26 cellular contexts compared by ENCODE assay signal in genomic region chr18:67652296-67652695, GRCh38.
DNase-seq lines count a peak whose midpoint lies in the region; ATAC-seq and TF ChIP-seq lines count a peak whose summit lies in the region.
"Had no signal": no experiment of that assay in that cellular context is flagged by ENCODE, and none has a peak within 500 bp of the region (broad histone marks: within the 10 kb centered on the region; RNA-seq: fewer than 3 reads in every experiment).

No MANE protein-coding gene starts in this region.

- H3K4ac ChIP-seq in H9 (ENCODE audit: low read depth, low read length), result no peak overlapping the region

- no peak overlapping the region for H4K8ac ChIP-seq in H9 (replicated peaks; ENCODE audit: insufficient read length, low read depth, low read length)

- H2AK5ac ChIP-seq in H9 (ENCODE audit: insufficient read length, low read length), result no peak overlapping the region

- WGBS in H9 (ENCODE audit: extremely low coverage, insufficient read length, low lambda C conversion rate), result no CpG with 5 or more reads among the region's 1 CpG

- no peak overlapping the region for H2BK120ac ChIP-seq in H9 (ENCODE audit: low read depth, low read length, poor library complexity, severe bottlenecking)

- H3K27me3 Mint-ChIP-seq in H9 (ENCODE audit: low read depth), result no peaks in the 10 kb centered on the region
- H3K27me3 Mint-ChIP-seq in CD4-positive, alpha-beta T cell, result no peaks in the 10 kb centered on the region
- H3K27me3 Mint-ChIP-seq: CD8-positive, alpha-beta memory T cell had no signal

- H4K20me1 ChIP-seq in H9 (ENCODE audit: control insufficient read depth, insufficient read depth, insufficient read length), result no peaks in the 10 kb centered on the region

- H3K9ac ChIP-seq in adipocyte (ENCODE audit: low read length) (peak overlapping the region; percentile 52), H9 (ENCODE audit: extremely low read depth, insufficient read length, low read length) (no peak overlapping the region)

- no peak overlapping the region for H3T11ph ChIP-seq in H9 (ENCODE audit: low read length)

- H3K23me2 ChIP-seq in H9 (ENCODE audit: insufficient read length, low read depth, low read length, poor library complexity, severe bottlenecking), result no peaks in the 10 kb centered on the region

- ATAC-seq in CD4-positive, alpha-beta T cell (ENCODE audit: poor library complexity), result no peak
- ATAC-seq: HepG2, K562 had no signal

- H3K79me1 ChIP-seq in H9 (ENCODE audit: insufficient read depth, low read depth, low read length, poor library complexity, severe bottlenecking), result no peaks in the 10 kb centered on the region

- no peak for TF ChIP-seq CTCF in H9 (conservative IDR thresholded peaks at IDR 0.05)
- TF ChIP-seq CTCF in CD4-positive, alpha-beta T cell (IDR thresholded peaks at IDR 0.05), result no peak

- H3K4me1 Mint-ChIP-seq in H9, result peaks cover 0 to 4% of the 10 kb centered on the region in 2 experiments; a peak in 1 of 4 replicates
- no peaks in the 10 kb centered on the region for H3K4me1 Mint-ChIP-seq in CD4-positive, alpha-beta T cell (ENCODE audit: low read depth)
- H3K4me1 Mint-ChIP-seq: CD8-positive, alpha-beta memory T cell had no signal

- no peak overlapping the region for H2BK12ac ChIP-seq in H9 (ENCODE audit: insufficient read length, low read depth, low read length)

- DNase-seq in DMS 273 (lab: John Stamatoyannopoulos, UW; ENCODE audit: unreplicated experiment) (peak; percentile 7), DMS 273 treated with DMSO at 0.1 percent for 48 hours (lab: John Stamatoyannopoulos, UW) (no peak), NCI-H2227 treated with DMSO at 0.1 percent for 48 hours (lab: John Stamatoyannopoulos, UW) (peak; percentile 53), adipocyte (ENCODE audit: low read depth) (no peak), H9 (no peak), NCI-H187 treated with DMSO at 0.1 percent for 48 hours (lab: John Stamatoyannopoulos, UW) (no peak)
- no peak for DNase-seq in CD4-positive, alpha-beta T cell
- DNase-seq: ACHN; Calu3; CD8-positive, alpha-beta memory T cell; DMS79; H7; HFFc6; MG63; NCI-H187; NCI-H2107; NCI-H345; NCI-H524; NCI-H774; SJCRH30 had no signal

- H3K27ac ChIP-seq in H9 (ENCODE audit: insufficient read length, low read depth, low read length), result no peak overlapping the region
- no peak overlapping the region for H3K27ac ChIP-seq in CD4-positive, alpha-beta T cell (ENCODE audit: low read depth, low read length)
- H3K27ac ChIP-seq: 22Rv1, HL-60, SJCRH30 had no signal

- H2AFZ ChIP-seq in neuron (ENCODE audit: low read depth, low read length), result peak overlapping the region; percentile 2
- no peak overlapping the region for H2AFZ ChIP-seq in H9 (ENCODE audit: low read length)

- H3K9me3 Mint-ChIP-seq in H9, result no peaks in the 10 kb centered on the region
- H3K9me3 Mint-ChIP-seq in CD4-positive, alpha-beta T cell, result no peaks in the 10 kb centered on the region
- H3K9me3 Mint-ChIP-seq: CD8-positive, alpha-beta memory T cell; HFFc6; T-helper 1 cell treated with Interleukin-12 subunit alpha and Interleukin-12 subunit beta and Interleukin-4 antibody, amounts not matched to agents 30 μg/mL and 1 μg/mL, for 36 hours had no signal

- POLR2A ChIA-PET in CD4-positive, alpha-beta T cell (lab: Charles Lee), result no interaction called here

- H3K36me3 ChIP-seq in adipocyte (ENCODE audit: control insufficient read depth, insufficient read depth, low read length, severe bottlenecking), result no peaks in the 10 kb centered on the region
- H3K36me3 ChIP-seq in neuron (ENCODE audit: insufficient read depth, low read length), result no peaks in the 10 kb centered on the region
- H3K36me3 ChIP-seq: MG63, SJCRH30 had no signal

- H2BK20ac ChIP-seq in H9 (ENCODE audit: low read depth, low read length, poor library complexity, severe bottlenecking), result no peak overlapping the region

- H2BK5ac ChIP-seq in H9 (ENCODE audit: insufficient read length, low read length), result no peak overlapping the region

- no peak overlapping the region for H3K14ac ChIP-seq in H9 (ENCODE audit: insufficient read depth, low read length)

- no peaks in the 10 kb centered on the region for H3K79me2 ChIP-seq in H9 (ENCODE audit: insufficient read depth, low read length)

- H3K36me3 Mint-ChIP-seq in H9 (ENCODE audit: insufficient read depth in 1 of 3, low read depth in 3 of 3), result no peaks in the 10 kb centered on the region
- no peaks in the 10 kb centered on the region for H3K36me3 Mint-ChIP-seq in CD4-positive, alpha-beta T cell (ENCODE audit: low read depth)
- H3K36me3 Mint-ChIP-seq: CD8-positive, alpha-beta memory T cell had no signal

- no peaks in the 10 kb centered on the region for H3K27me3 ChIP-seq in adipocyte (replicated peaks; ENCODE audit: control insufficient read depth, insufficient read depth, low read length)
- no peaks in the 10 kb centered on the region for H3K27me3 ChIP-seq in neuron (ENCODE audit: insufficient read depth, low read length)
- no peaks in the 10 kb centered on the region for H3K27me3 ChIP-seq in H9 (ENCODE audit: insufficient read depth, low read length)
- no peaks in the 10 kb centered on the region for H3K27me3 ChIP-seq in CD4-positive, alpha-beta T cell (ENCODE audit: control insufficient read depth, insufficient read depth, low read length)
- H3K27me3 ChIP-seq: MG63, SJCRH30 had no signal

- no peaks in the 10 kb centered on the region for H3K9me3 ChIP-seq in adipocyte (ENCODE audit: control insufficient read depth, low read length)
- no peaks in the 10 kb centered on the region for H3K9me3 ChIP-seq in neuron (ENCODE audit: low read length)
- H3K9me3 ChIP-seq in H9 (ENCODE audit: control insufficient read depth, low read depth, low read length), result no peaks in the 10 kb centered on the region
- no peaks in the 10 kb centered on the region for H3K9me3 ChIP-seq in CD4-positive, alpha-beta T cell (ENCODE audit: control insufficient read depth, low read length)
- H3K9me3 ChIP-seq: MG63, SJCRH30 had no signal

- H3K4me3 ChIP-seq in adipocyte (ENCODE audit: low read length) (no peak overlapping the region), neuron (ENCODE audit: low read length) (no peak overlapping the region)
- H3K4me3 ChIP-seq: K562, MG63, SJCRH30 had no signal

- CTCF ChIA-PET in CD4-positive, alpha-beta T cell (lab: Charles Lee), result no interaction called here

- no peak overlapping the region for H3K4me3 Mint-ChIP-seq in H9
- H3K4me3 Mint-ChIP-seq in CD4-positive, alpha-beta T cell, result no peak overlapping the region
- H3K4me3 Mint-ChIP-seq: CD8-positive, alpha-beta memory T cell; HFFc6; T-helper 1 cell treated with Interleukin-12 subunit alpha and Interleukin-12 subunit beta and Interleukin-4 antibody, amounts not matched to agents 30 μg/mL and 1 μg/mL, for 36 hours had no signal

- H4K91ac ChIP-seq in H9 (ENCODE audit: insufficient read length, low read depth, low read length), result no peak overlapping the region

- H3K4me1 ChIP-seq in adipocyte (ENCODE audit: control insufficient read depth, insufficient read depth, low read length), result peaks cover 21% of the 10 kb centered on the region
- peaks cover 13% of the 10 kb centered on the region for H3K4me1 ChIP-seq in neuron (ENCODE audit: insufficient read depth, low read length)
- H3K4me1 ChIP-seq in H9 (ENCODE audit: insufficient read depth, low read length), result peaks cover 4% of the 10 kb centered on the region; the same call in 1 of the 2 replicates
- H3K4me1 ChIP-seq: SJCRH30 had no signal

- no peak overlapping the region for H4K5ac ChIP-seq in H9 (ENCODE audit: insufficient read length, low read depth, low read length)

- H3K4me2 ChIP-seq in H9 (ENCODE audit: insufficient read depth, insufficient read length, low read length), result no peak overlapping the region

- intact Hi-C loops in CD4-positive, alpha-beta T cell (cut with DNase I, micrococcal nuclease), result no loop called here

- no peak overlapping the region for H2BK15ac ChIP-seq in H9 (ENCODE audit: low read depth, low read length)

- H3K27ac Mint-ChIP-seq in H9, result no peak overlapping the region
- H3K27ac Mint-ChIP-seq in CD4-positive, alpha-beta T cell, result no peak overlapping the region
- H3K27ac Mint-ChIP-seq: CD8-positive, alpha-beta memory T cell; HFFc6; T-helper 1 cell treated with Interleukin-12 subunit alpha and Interleukin-12 subunit beta and Interleukin-4 antibody, amounts not matched to agents 30 μg/mL and 1 μg/mL, for 36 hours had no signal

- H3K18ac ChIP-seq in H9 (ENCODE audit: insufficient read length, low read depth, low read length), result no peak overlapping the region

- no peak overlapping the region for H3K23ac ChIP-seq in H9 (ENCODE audit: insufficient read length, low read depth, low read length)

- no peak overlapping the region for H3K56ac ChIP-seq in H9 (ENCODE audit: insufficient read length, low read depth, low read length)

Comparison
In these comparisons a context has a peak if more than half of its experiments do, and no peak if none do; other contexts are left out.
1. DNase-seq: peak in DMS 273 (single experiment) and NCI-H2227 treated with DMSO at 0.1 percent for 48 hours (single experiment); none in DMS 273 treated with DMSO at 0.1 percent for 48 hours (single experiment), adipocyte (single experiment), H9 (single experiment), NCI-H187 treated with DMSO at 0.1 percent for 48 hours (single experiment) and CD4-positive, alpha-beta T cell (0 of 10).